8 cellular contexts compared by ENCODE assay signal in genomic region chr1:45803299-45803780, GRCh38. TPM values are rescaled to one million over a fixed set of nuclear protein-coding genes. Genes with fewer than 3 reads are reported as not detected.
A peak's percentile ranks its signal among the peaks of the same experiment; 100 is the strongest.
DNase-seq lines count a peak whose midpoint lies in the region; ATAC-seq and TF ChIP-seq lines count a peak whose summit lies in the region.

Gene MAST2 (plus strand): TSS chr1:45803612. CDS start chr1:45803896, 284 bp downstream.

- DNase-seq in Daoy (ENCODE audit: low read depth) (peak; percentile 97), GOT3 (lab: John Stamatoyannopoulos, UW) (peak; percentile 70), LNCaP clone FGC (ENCODE audit: low read depth) (peak; percentile 36), RWPE2 (ENCODE audit: low spot score) (peak; percentile 86), fibroblast of the conjunctiva (ENCODE audit: low read depth) (peak; percentile 67), nephron progenitor cell (peak; percentile 95)
- DNase-seq in activated T-helper 9 cell treated with anti-CD3 and anti-CD28 coated beads, Interleukin-2, amount 50 U/mL, for 16 hours (ENCODE audit: low read depth) = peak; percentile 81
- peak; percentile 93 for DNase-seq in stimulated activated naive CD8-positive, alpha-beta T cell treated with anti-CD3 and anti-CD28 coated beads, Interleukin-15, Interleukin-2, amounts not matched to agents 100 U/mL and 50 U/mL, for 24 hours

- H3K27me3 Mint-ChIP-seq in nephron progenitor cell (ENCODE audit: low read depth, poor library complexity) = peaks cover 8% of the 10 kb centered on the region

- peak within 1 kb of the TSS; percentile 73 for H3K4me3 ChIP-seq in LNCaP clone FGC (ENCODE audit: low read depth, low read length)
- H3K4me3 ChIP-seq in RWPE2 (ENCODE audit: severe bottlenecking) = peak within 1 kb of the TSS; percentile 95

- peak within 1 kb of the TSS; percentile 88 for H3K27ac Mint-ChIP-seq in nephron progenitor cell

- peaks cover 12% of the 10 kb centered on the region for H3K36me3 ChIP-seq in RWPE2 (ENCODE audit: low read depth)

- peaks cover 7% of the 10 kb centered on the region for H3K4me1 ChIP-seq in RWPE2 (ENCODE audit: insufficient read depth, poor library complexity, severe bottlenecking)

- peaks cover 46% of the 10 kb centered on the region for H3K4me1 Mint-ChIP-seq in nephron progenitor cell

- TF ChIP-seq CTCF in LNCaP clone FGC (IDR thresholded peaks at IDR 0.05; ENCODE audit: control insufficient read depth, extremely low read depth, insufficient read depth) (no peak), RWPE2 (IDR thresholded peaks at IDR 0.05; ENCODE audit: poor library complexity, severe bottlenecking) (no peak), nephron progenitor cell (IDR thresholded peaks at IDR 0.05) (no peak)

- peak within 1 kb of the TSS; percentile 98 for H3K4me3 Mint-ChIP-seq in nephron progenitor cell

- peak within 1 kb of the TSS; percentile 79 for H3K27ac ChIP-seq in RWPE2 (ENCODE audit: poor library complexity, severe bottlenecking)

- no peaks in the 10 kb centered on the region for H3K27me3 ChIP-seq in RWPE2 (ENCODE audit: insufficient read depth, poor library complexity, severe bottlenecking)

- peaks cover 27% of the 10 kb centered on the region for H3K36me3 Mint-ChIP-seq in nephron progenitor cell (ENCODE audit: low read depth)

- ATAC-seq in RWPE2 (ENCODE audit: low read depth) = peak; percentile 79
- peak; percentile 99 for ATAC-seq in stimulated activated naive CD8-positive, alpha-beta T cell treated with anti-CD3 and anti-CD28 coated beads, Interleukin-15, Interleukin-2, amounts not matched to agents 100 U/mL and 50 U/mL, for 24 hours

- H3K9me3 ChIP-seq in RWPE2 (ENCODE audit: severe bottlenecking) = no peaks in the 10 kb centered on the region

- H3K9me3 Mint-ChIP-seq in nephron progenitor cell = peaks cover 7% of the 10 kb centered on the region

RNA-seq across cellular contexts. Expression of gene MAST2, which starts in this region (rescaled TPM):
- 10.7 and 17.1 TPM in 2 replicates for total RNA-seq in Daoy (2014; rRNA removed; shearing (Covaris generic))

Comparison
In these comparisons a context has a peak if more than half of its experiments do, and no peak if none do; other contexts are left out.
1. Peak in every context shown above with its lines: DNase-seq, ATAC-seq, H3K4me3 ChIP-seq and H3K27ac ChIP-seq.
2. DNase-seq: peak in every context shown above with its lines; median percentile 97 in Daoy; 95 in nephron progenitor cell; 93 in stimulated activated naive CD8-positive, alpha-beta T cell treated with anti-CD3 and anti-CD28 coated beads, Interleukin-15, Interleukin-2, amounts not matched to agents 100 U/mL and 50 U/mL, for 24 hours; 86 in RWPE2; 81 in activated T-helper 9 cell treated with anti-CD3 and anti-CD28 coated beads, Interleukin-2, amount 50 U/mL, for 16 hours; 70 in GOT3; 67 in fibroblast of the conjunctiva; 36 in LNCaP clone FGC.